Comparison of ENCODE assay signal across 8 cellular contexts in genomic region chr6:106087548-106088325, GRCh38. TPM values are rescaled to one million over a fixed set of nuclear protein-coding genes. Genes with fewer than 3 reads are reported as not detected.
A peak's percentile ranks its signal among the peaks of the same experiment; 100 is the strongest.
DNase-seq lines count a peak whose midpoint lies in the region; ATAC-seq, FAIRE-seq and TF ChIP-seq lines count a peak whose summit lies in the region.

No MANE protein-coding gene starts in this region.

- peak overlapping the region; percentile 98 for H3K27ac Mint-ChIP-seq in T-helper 17 cell

- peak; percentile 64 for FAIRE-seq in GM19239 (lab: Jason Lieb, UNC)

- peaks cover 6% of the 10 kb centered on the region for H3K4me1 ChIP-seq in rectal smooth muscle tissue (ENCODE audit: control insufficient read depth, insufficient read depth, low read length)

- ATAC-seq in T-helper 17 cell (no peak), GM21447 (IDR thresholded peaks at IDR 0.05; ENCODE audit: unreplicated experiment) (no peak), HG03378 (IDR thresholded peaks at IDR 0.05; ENCODE audit: unreplicated experiment) (no peak)

- no peak for TF ChIP-seq CTCF in foreskin fibroblast (IDR thresholded peaks at IDR 0.05; ENCODE audit: low read depth, low read length)

- H3K36me3 ChIP-seq in rectal smooth muscle tissue (ENCODE audit: control insufficient read depth, insufficient read depth, low read length) = no peaks in the 10 kb centered on the region

- H3K27ac ChIP-seq in rectal smooth muscle tissue (ENCODE audit: low read depth, low read length) = no peak overlapping the region

- H3K36me3 Mint-ChIP-seq in T-helper 17 cell (ENCODE audit: low read depth) = peaks cover 6% of the 10 kb centered on the region

- no peak overlapping the region for H3K9ac ChIP-seq in rectal smooth muscle tissue (ENCODE audit: low read length)

- peaks cover 4% of the 10 kb centered on the region for H3K27me3 ChIP-seq in rectal smooth muscle tissue (ENCODE audit: control insufficient read depth, insufficient read depth, low read length)

- H3K4me3 ChIP-seq in foreskin fibroblast (ENCODE audit: low read depth in 1 of 2, low read length in 2 of 2) = peak overlapping the region; percentile 58 to 60
- peak overlapping the region; percentile 57 for H3K4me3 ChIP-seq in rectal smooth muscle tissue (ENCODE audit: low read length)

- H3K27me3 Mint-ChIP-seq in T-helper 17 cell = peaks cover 7% of the 10 kb centered on the region

- no peak for DNase-seq in GM19239 (ENCODE audit: insufficient read length, low spot score)
- no peak for DNase-seq in T-helper 17 cell
- peak; percentile 75 to 84 for DNase-seq in foreskin fibroblast
- DNase-seq in epidermal melanocyte (ENCODE audit: insufficient read length, low spot score) = no peak
- no peak for DNase-seq in NCI-H2196 (lab: John Stamatoyannopoulos, UW; ENCODE audit: unreplicated experiment)

- peak overlapping the region; percentile 96 for H3K4me3 Mint-ChIP-seq in T-helper 17 cell

- H3K9me3 ChIP-seq in T-helper 17 cell (ENCODE audit: control insufficient read depth, low read length, poor library complexity, severe bottlenecking) = no peaks in the 10 kb centered on the region

- H3K4me1 Mint-ChIP-seq in T-helper 17 cell = peaks cover 74% of the 10 kb centered on the region

RNA-seq across cellular contexts. Expression of gene PRDM1, which starts 1.6 kb away (rescaled TPM):
- 100 to 1,000 TPM; 122 to 141 TPM for total RNA-seq in T-helper 17 cell

Comparison
In these comparisons a context has a peak if more than half of its experiments do, and no peak if none do; other contexts are left out.
1. DNase-seq: peak in foreskin fibroblast (2 of 2); none in GM19239 (single experiment), T-helper 17 cell (0 of 3), epidermal melanocyte (single experiment) and NCI-H2196 (single experiment).